Comparison of ENCODE assay signal across 15 cellular contexts in the genomic region with DNA sequence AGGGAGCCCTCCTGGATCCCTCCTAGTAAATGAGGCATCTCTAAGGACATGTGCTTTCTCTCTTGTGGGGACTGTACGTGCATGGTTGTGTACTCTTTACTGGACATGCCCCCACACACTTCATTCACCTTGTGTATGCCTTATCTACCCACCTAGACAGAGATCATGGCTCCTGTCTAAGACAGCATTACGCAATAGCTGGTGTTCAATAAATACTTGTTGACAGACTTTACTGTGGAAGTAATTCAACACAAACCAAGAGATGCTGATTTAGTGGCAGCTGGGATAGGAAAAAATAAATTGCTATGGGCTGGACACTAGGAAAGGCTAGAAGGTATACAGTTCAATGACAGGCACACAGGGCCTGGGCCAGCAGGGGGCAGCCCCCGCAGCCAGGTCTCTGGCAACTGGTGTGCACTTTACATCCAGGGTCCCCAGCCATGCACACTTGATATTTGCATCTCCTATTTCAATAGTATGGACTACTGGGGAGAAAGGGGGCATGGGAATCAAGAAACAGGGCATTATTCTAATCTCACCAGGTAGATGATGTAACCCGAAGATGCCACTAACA. TPM values are rescaled to one million over a fixed set of nuclear protein-coding genes. Genes with fewer than 3 reads are reported as not detected.
DNase-seq lines count a peak whose midpoint lies in the region; ATAC-seq, FAIRE-seq and TF ChIP-seq lines count a peak whose summit lies in the region.
"Had no signal": no experiment of that assay in that cellular context is flagged by ENCODE, and none has a peak within 500 bp of the region (broad histone marks: within the 10 kb centered on the region; RNA-seq: fewer than 3 reads in every experiment).

No MANE protein-coding gene starts in this region.

- POLR2A ChIA-PET in A549 (lab: Yijun Ruan, JAX) = no interaction called here

- TF ChIP-seq POLR2A in A549 (IDR thresholded peaks at IDR 0.05; ENCODE audit: low read length) = no peak

- H3K4me1 ChIP-seq in A549 (no peaks in the 10 kb centered on the region), RWPE2 (ENCODE audit: insufficient read depth, poor library complexity, severe bottlenecking) (no peaks in the 10 kb centered on the region), hepatocyte (ENCODE audit: insufficient read depth) (peaks cover 12% of the 10 kb centered on the region)
- H3K4me1 ChIP-seq: BLaER1 treated with 17β-estradiol and CSF1 and Interleukin-3, amounts not matched to agents 10 nM and 100 nM; gastroesophageal sphincter; parathyroid adenoma had no signal

- WGBS in A549 (ENCODE audit: missing lambda C conversion rate) = 56% methylated on average over 3 of the region's 4 CpGs
- 74% methylated on average over 4 of the region's 4 CpGs for WGBS in hepatocyte (ENCODE audit: low lambda C conversion rate, missing lambda C conversion rate)

- H3K4me3 ChIP-seq in A549 = no peak overlapping the region
- no peak overlapping the region for H3K4me3 ChIP-seq in RWPE2 (ENCODE audit: severe bottlenecking)
- no peak overlapping the region for H3K4me3 ChIP-seq in hepatocyte
- H3K4me3 ChIP-seq: BLaER1 treated with 17β-estradiol and CSF1 and Interleukin-3, amounts not matched to agents 10 nM and 100 nM; coronary artery; gastroesophageal sphincter had no signal

- no peaks in the 10 kb centered on the region for H4K20me1 ChIP-seq in hepatocyte (ENCODE audit: insufficient read depth, poor library complexity, severe bottlenecking)
- H4K20me1 ChIP-seq: BLaER1 treated with 17β-estradiol and CSF1 and Interleukin-3, amounts not matched to agents 10 nM and 100 nM had no signal

- H3K9me3 ChIP-seq in A549 (no peaks in the 10 kb centered on the region), RWPE2 (ENCODE audit: severe bottlenecking) (no peaks in the 10 kb centered on the region), hepatocyte (ENCODE audit: low read depth) (no peaks in the 10 kb centered on the region)
- H3K9me3 ChIP-seq: BLaER1 treated with 17β-estradiol and CSF1 and Interleukin-3, amounts not matched to agents 10 nM and 100 nM; gastroesophageal sphincter had no signal

- H3K27ac ChIP-seq in A549 = no peak overlapping the region
- H3K27ac ChIP-seq in RWPE2 (ENCODE audit: poor library complexity, severe bottlenecking) = no peak overlapping the region
- H3K27ac ChIP-seq in hepatocyte = no peak overlapping the region
- H3K27ac ChIP-seq: BLaER1 treated with 17β-estradiol and CSF1 and Interleukin-3, amounts not matched to agents 10 nM and 100 nM; coronary artery; gastroesophageal sphincter; parathyroid adenoma had no signal

- no peak for TF ChIP-seq EP300 in A549 (IDR thresholded peaks at IDR 0.05)

- CTCF ChIA-PET in A549 (lab: Yijun Ruan, JAX) = no interaction called here

- H3K27me3 ChIP-seq in RWPE2 (ENCODE audit: insufficient read depth, poor library complexity, severe bottlenecking) (no peaks in the 10 kb centered on the region), hepatocyte (no peaks in the 10 kb centered on the region)
- H3K27me3 ChIP-seq: BLaER1 treated with 17β-estradiol and CSF1 and Interleukin-3, amounts not matched to agents 10 nM and 100 nM; gastroesophageal sphincter had no signal

- no peak for FAIRE-seq in A549 (lab: Jason Lieb, UNC)
- FAIRE-seq: GM12891 had no signal

- H3K36me3 ChIP-seq in RWPE2 (ENCODE audit: low read depth) (no peaks in the 10 kb centered on the region), hepatocyte (replicated peaks; ENCODE audit: insufficient read depth, low read depth) (no peaks in the 10 kb centered on the region)
- H3K36me3 ChIP-seq: BLaER1 treated with 17β-estradiol and CSF1 and Interleukin-3, amounts not matched to agents 10 nM and 100 nM; gastroesophageal sphincter had no signal

- H2AFZ ChIP-seq in hepatocyte = no peak overlapping the region
- H2AFZ ChIP-seq: parathyroid adenoma had no signal

- ATAC-seq in A549 (peak in 1 of 2 experiments; percentile 70; a peak in 3 of 6 replicates), RWPE2 (ENCODE audit: low read depth) (no peak)
- ATAC-seq: gastroesophageal sphincter had no signal

- no peaks in the 10 kb centered on the region for H3K9me2 ChIP-seq in hepatocyte (replicated peaks; ENCODE audit: insufficient read depth)

- TF ChIP-seq CTCF in A549 (IDR thresholded peaks at IDR 0.05) (0 out of 3 replicates have a peak, but pooled peaks have one; percentile 7), GM12873 (IDR thresholded peaks at IDR 0.05; ENCODE audit: insufficient read depth, low read depth, low read length, missing control alignments) (peak; percentile 50), RWPE2 (IDR thresholded peaks at IDR 0.05; ENCODE audit: poor library complexity, severe bottlenecking) (peak; percentile 19), hepatocyte (IDR thresholded peaks at IDR 0.05; ENCODE audit: poor library complexity) (peak; percentile 37), GM20000 (IDR thresholded peaks at IDR 0.05; ENCODE audit: extremely low read depth, missing control alignments) (no peak)

- no peaks in the 10 kb centered on the region for H3K79me2 ChIP-seq in hepatocyte
- H3K79me2 ChIP-seq: parathyroid adenoma had no signal

- no peak for TF ChIP-seq RAD21 in A549 (conservative IDR thresholded peaks at IDR 0.05 in 1 of 2, IDR thresholded peaks at IDR 0.05 in 1 of 2)

- DNase-seq in A549 (ENCODE audit: low read depth in 1 of 2, low spot score in 1 of 2) (no peak), RWPE2 (ENCODE audit: low spot score) (no peak), hepatocyte (ENCODE audit: low spot score) (no peak), NCI-H2029 (lab: John Stamatoyannopoulos, UW) (no peak), GM20000 (ENCODE audit: low spot score) (no peak), activated gamma-delta T cell treated with Interleukin-2 at 50 U/mL for 16 hours (no peak)
- no peak for DNase-seq in activated naive CD4-positive, alpha-beta T cell treated with anti-CD3 and anti-CD28 coated beads, Interleukin-2, amount 50 U/mL, for 16 hours
- DNase-seq: NCI-H510A treated with DMSO at 0.1 percent for 48 hours had no signal

- H3K4me2 ChIP-seq in A549 (no peak overlapping the region), hepatocyte (no peak overlapping the region)
- H3K4me2 ChIP-seq: BLaER1 treated with 17β-estradiol and CSF1 and Interleukin-3, amounts not matched to agents 10 nM and 100 nM had no signal

TF ChIP-seq in A549, 52 proteins besides CTCF, POLR2A, EP300 and RAD21:
- TF ChIP-seq CEBPB (IDR thresholded peaks at IDR 0.05) = peak; percentile 24 to 54; a peak in 1 of 4 replicates
- TF ChIP-seq, protein P1, sequence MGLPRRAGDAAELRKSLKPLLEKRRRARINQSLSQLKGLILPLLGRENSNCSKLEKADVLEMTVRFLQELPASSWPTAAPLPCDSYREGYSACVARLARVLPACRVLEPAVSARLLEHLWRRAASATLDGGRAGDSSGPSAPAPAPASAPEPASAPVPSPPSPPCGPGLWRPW (IDR thresholded peaks at IDR 0.05) = no peak

RNA-seq across cellular contexts. Expression of a gene that starts 24.2 kb away (rescaled TPM):
- polyA plus RNA-seq in A549 (2011; rRNA removed) = 0.03 and 0.04 TPM in 2 replicates
- 0.03 and 0.05 TPM in 2 replicates for polyA plus RNA-seq in A549 (2012; cell fraction: cytosol; rRNA removed)
- 0.11 and 0.12 TPM in 2 replicates for polyA plus RNA-seq in A549 (2012; cell fraction: nucleus; rRNA removed)
- 0.18 to 0.29 TPM (median 0.21 TPM) in 3 replicates for polyA plus RNA-seq in A549 (2017; fragmentation: RNase III; extraction: RNeasy Plus Mini Kit Qiagen cat#74134 plus additional on column Dnase treatment)
- 0.08 and 0.15 TPM in 2 replicates for polyA minus RNA-seq in A549 (2011; rRNA and poly(A)+ RNA removed)
- 0.60 and 1.00 TPM in 2 replicates for total RNA-seq in hepatocyte
- 2.3 and 4.9 TPM in 2 replicates for polyA plus RNA-seq in hepatocyte
- total RNA-seq: lung microvascular endothelial cell had no signal
